Comparison of ENCODE assay signal across 13 cellular contexts in genomic region chr17:36441792-36442191, GRCh38. TPM values are rescaled to one million over a fixed set of nuclear protein-coding genes. Genes with fewer than 3 reads are reported as not detected.
"Had no signal": no experiment of that assay in that cellular context is flagged by ENCODE, and none has a peak within 500 bp of the region (broad histone marks: within the 10 kb centered on the region; RNA-seq: fewer than 3 reads in every experiment).

No MANE protein-coding gene starts in this region.

RNA-seq across cellular contexts. Expression of gene TBC1D3H, which starts 53.6 kb away (rescaled TPM):
- total RNA-seq: activated B cell treated with CpG ODN at 0.5 μM for 24 hours; activated CD4-positive, alpha-beta memory T cell treated with anti-CD3 and anti-CD28 coated beads for 36 hours; activated CD4-positive, alpha-beta memory T cell treated with anti-CD3 and anti-CD28 coated beads, Interleukin-2, amount 10 ng/mL, durations not matched to agents 7 days and 5 days; activated CD4-positive, alpha-beta T cell treated with anti-CD3 and anti-CD28 coated beads for 36 hours; activated CD4-positive, alpha-beta T cell treated with anti-CD3 and anti-CD28 coated beads, Interleukin-2, amount 10 ng/mL, durations not matched to agents 24 days and 14 days; activated CD4-positive, alpha-beta T cell treated with anti-CD3 and anti-CD28 coated beads, Interleukin-2, amount 10 ng/mL, durations not matched to agents 7 days and 5 days; activated CD8-positive, alpha-beta memory T cell treated with anti-CD3 and anti-CD28 coated beads, Interleukin-2, amount 10 ng/mL, durations not matched to agents 7 days and 5 days; activated CD8-positive, alpha-beta T cell treated with anti-CD3 and anti-CD28 coated beads for 36 hours; activated CD8-positive, alpha-beta T cell treated with anti-CD3 and anti-CD28 coated beads, Interleukin-2, amount 10 ng/mL, durations not matched to agents 7 days and 5 days; T-helper 1 cell treated with Interleukin-12 subunit alpha and Interleukin-12 subunit beta and Interleukin-4 antibody, amounts not matched to agents 30 ng/mL and 1 ng/mL, for 36 hours; T-helper 17 cell; T-helper 2 cell treated with Interferon-gamma antibody and Interleukin-4, amounts not matched to agents 100 ng/mL and 5 ng/mL, for 36 hours; WTC11 had no signal
